In the genomic region with DNA sequence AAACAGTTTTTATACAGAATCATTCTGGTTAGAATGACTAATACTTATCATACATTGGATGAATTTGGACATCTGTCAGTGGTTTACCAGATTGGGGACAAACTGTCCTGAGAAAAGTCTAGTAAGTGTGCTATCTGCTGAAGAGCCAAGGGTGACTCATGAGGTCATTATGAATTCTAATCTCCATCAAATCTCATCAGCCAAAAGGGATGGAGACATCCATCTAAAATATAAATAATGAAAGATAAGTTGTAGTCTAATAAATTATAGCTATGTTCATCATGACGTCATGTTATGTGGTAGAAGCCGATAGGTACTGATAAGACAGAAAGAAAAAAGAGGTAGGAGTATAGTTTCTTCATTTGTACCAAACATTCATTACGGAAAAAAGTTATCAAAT, we compare ENCODE assay signal across 26 cellular contexts.
DNase-seq lines count a peak whose midpoint lies in the region; TF ChIP-seq lines count a peak whose summit lies in the region.
"Had no signal": no experiment of that assay in that cellular context is flagged by ENCODE, and none has a peak within 500 bp of the region (broad histone marks: within the 10 kb centered on the region; RNA-seq: fewer than 3 reads in every experiment).

No MANE protein-coding gene starts in this region.

- no peak for TF ChIP-seq EP300 in suprapubic skin (IDR thresholded peaks at IDR 0.05)

- no peak for TF ChIP-seq CTCF in endothelial cell (IDR thresholded peaks at IDR 0.05; ENCODE audit: unreplicated experiment)
- TF ChIP-seq CTCF in suprapubic skin (IDR thresholded peaks at IDR 0.05): no peak

- H3K4me3 ChIP-seq in HAP-1 (no peak overlapping the region), suprapubic skin (no peak overlapping the region)
- H3K4me3 ChIP-seq: ovary, SJCRH30, spleen, upper lobe of left lung had no signal

- no peaks in the 10 kb centered on the region for H3K4me1 Mint-ChIP-seq in endothelial cell (ENCODE audit: unreplicated experiment)
- H3K4me1 Mint-ChIP-seq: activated CD4-positive, alpha-beta memory T cell treated with anti-CD3 and anti-CD28 coated beads, Interleukin-2, amount 10 ng/mL, durations not matched to agents 7 days and 5 days; activated T-helper 17 cell treated with anti-CD3 and anti-CD28 coated beads, Interleukin-2, amount 50 U/mL, for 72 hours; CD4-positive, alpha-beta memory T cell; T-cell had no signal

- peak; percentile 98 for DNase-seq in LHCN-M2 (ENCODE audit: low read depth)
- peak; percentile 89 for DNase-seq in amniotic epithelial cell (ENCODE audit: low read depth)
- peak; percentile 42 for DNase-seq in fibroblast of the conjunctiva (ENCODE audit: low read depth)
- DNase-seq in stimulated activated CD4-positive, alpha-beta T cell treated with anti-CD3 and anti-CD28 coated beads, Interleukin-4, amount 100 ng/mL, for 1 hour: no peak
- no peak for DNase-seq in HAP-1 (ENCODE audit: low spot score in 2 of 2)
- no peak for DNase-seq in endothelial cell (ENCODE audit: low spot score)
- DNase-seq in suprapubic skin (ENCODE audit: low spot score in 2 of 2): no peak
- DNase-seq: activated CD4-positive, alpha-beta memory T cell treated with anti-CD3 and anti-CD28 coated beads, Interleukin-2, amount 10 ng/mL, durations not matched to agents 7 days and 5 days; activated CD4-positive, alpha-beta T cell treated with anti-CD3 and anti-CD28 coated beads for 1 hour; activated naive CD4-positive, alpha-beta T cell treated with anti-CD3 and anti-CD28 coated beads, Interleukin-2, amount 50 U/mL, for 16 hours; CD4-positive, alpha-beta memory T cell; central memory CD4-positive, alpha-beta T cell; dermis blood vessel endothelial cell; kidney; MM.1S; NCI-H2029; NCI-H2227 treated with DMSO at 0.1 percent for 48 hours; NCI-H748 treated with DMSO at 0.1 percent for 48 hours; ovary; retina; SJCRH30; spleen; T-cell; upper lobe of left lung had no signal

- no peaks in the 10 kb centered on the region for H3K9me3 ChIP-seq in HAP-1
- no peaks in the 10 kb centered on the region for H3K9me3 ChIP-seq in suprapubic skin
- H3K9me3 ChIP-seq: ovary, SJCRH30, upper lobe of left lung had no signal

- H3K4me3 Mint-ChIP-seq in endothelial cell (ENCODE audit: unreplicated experiment): no peak overlapping the region
- H3K4me3 Mint-ChIP-seq: activated CD4-positive, alpha-beta memory T cell treated with anti-CD3 and anti-CD28 coated beads, Interleukin-2, amount 10 ng/mL, durations not matched to agents 7 days and 5 days; activated T-helper 17 cell treated with anti-CD3 and anti-CD28 coated beads, Interleukin-2, amount 50 U/mL, for 72 hours; CD4-positive, alpha-beta memory T cell; natural killer cell treated with Interleukin-12 subunit alpha and Interleukin-12 subunit beta and Interleukin-15 and Interleukin-18, amount 100 ng/mL, for 72 hours; T-cell had no signal

- no peaks in the 10 kb centered on the region for H3K27me3 Mint-ChIP-seq in endothelial cell (ENCODE audit: unreplicated experiment)
- H3K27me3 Mint-ChIP-seq: activated CD4-positive, alpha-beta memory T cell treated with anti-CD3 and anti-CD28 coated beads, Interleukin-2, amount 10 ng/mL, durations not matched to agents 7 days and 5 days; activated T-helper 17 cell treated with anti-CD3 and anti-CD28 coated beads, Interleukin-2, amount 50 U/mL, for 72 hours; CD4-positive, alpha-beta memory T cell; T-cell had no signal

- WGBS in suprapubic skin: 48% methylated on average over 3 of the region's 3 CpGs

- H3K4me1 ChIP-seq in HAP-1 (no peaks in the 10 kb centered on the region), suprapubic skin (no peaks in the 10 kb centered on the region)
- H3K4me1 ChIP-seq: SJCRH30, spleen, upper lobe of left lung had no signal

- H3K36me3 Mint-ChIP-seq in endothelial cell (ENCODE audit: low read depth, unreplicated experiment): no peaks in the 10 kb centered on the region
- H3K36me3 Mint-ChIP-seq: CD4-positive, alpha-beta memory T cell; T-cell had no signal

- no peaks in the 10 kb centered on the region for H3K9me3 Mint-ChIP-seq in endothelial cell (ENCODE audit: unreplicated experiment)

- in situ Hi-C loops in HAP-1 (cut with MboI; ENCODE audit: low sequenced_read_pairs): no loop called here

- no peak overlapping the region for H3K27ac ChIP-seq in suprapubic skin
- H3K27ac ChIP-seq: ovary, SJCRH30, spleen, upper lobe of left lung had no signal

- H3K27ac Mint-ChIP-seq in endothelial cell (ENCODE audit: unreplicated experiment): no peak overlapping the region
- H3K27ac Mint-ChIP-seq: activated CD4-positive, alpha-beta memory T cell treated with anti-CD3 and anti-CD28 coated beads, Interleukin-2, amount 10 ng/mL, durations not matched to agents 7 days and 5 days; activated T-helper 17 cell treated with anti-CD3 and anti-CD28 coated beads, Interleukin-2, amount 50 U/mL, for 72 hours; CD4-positive, alpha-beta memory T cell; natural killer cell treated with Interleukin-12 subunit alpha and Interleukin-12 subunit beta and Interleukin-15 and Interleukin-18, amount 100 ng/mL, for 72 hours; T-cell had no signal

- H3K27me3 ChIP-seq in HAP-1 (ENCODE audit: low read depth) (no peaks in the 10 kb centered on the region), suprapubic skin (no peaks in the 10 kb centered on the region)
- H3K27me3 ChIP-seq: ovary, SJCRH30, spleen, upper lobe of left lung had no signal

- H3K36me3 ChIP-seq in HAP-1 (replicated peaks): no peaks in the 10 kb centered on the region
- no peaks in the 10 kb centered on the region for H3K36me3 ChIP-seq in suprapubic skin
- H3K36me3 ChIP-seq: ovary, SJCRH30, spleen, upper lobe of left lung had no signal

- TF ChIP-seq POLR2A in suprapubic skin (IDR thresholded peaks at IDR 0.05): no peak

Comparison
In these comparisons a context has a peak if more than half of its experiments do, and no peak if none do; other contexts are left out.
1. DNase-seq: peak in LHCN-M2 (single experiment), amniotic epithelial cell (single experiment) and fibroblast of the conjunctiva (single experiment); none in stimulated activated CD4-positive, alpha-beta T cell treated with anti-CD3 and anti-CD28 coated beads, Interleukin-4, amount 100 ng/mL, for 1 hour (single experiment), HAP-1 (0 of 2), endothelial cell (single experiment) and suprapubic skin (0 of 2).